ENCODE assay signal across 8 cellular contexts in the genomic region with DNA sequence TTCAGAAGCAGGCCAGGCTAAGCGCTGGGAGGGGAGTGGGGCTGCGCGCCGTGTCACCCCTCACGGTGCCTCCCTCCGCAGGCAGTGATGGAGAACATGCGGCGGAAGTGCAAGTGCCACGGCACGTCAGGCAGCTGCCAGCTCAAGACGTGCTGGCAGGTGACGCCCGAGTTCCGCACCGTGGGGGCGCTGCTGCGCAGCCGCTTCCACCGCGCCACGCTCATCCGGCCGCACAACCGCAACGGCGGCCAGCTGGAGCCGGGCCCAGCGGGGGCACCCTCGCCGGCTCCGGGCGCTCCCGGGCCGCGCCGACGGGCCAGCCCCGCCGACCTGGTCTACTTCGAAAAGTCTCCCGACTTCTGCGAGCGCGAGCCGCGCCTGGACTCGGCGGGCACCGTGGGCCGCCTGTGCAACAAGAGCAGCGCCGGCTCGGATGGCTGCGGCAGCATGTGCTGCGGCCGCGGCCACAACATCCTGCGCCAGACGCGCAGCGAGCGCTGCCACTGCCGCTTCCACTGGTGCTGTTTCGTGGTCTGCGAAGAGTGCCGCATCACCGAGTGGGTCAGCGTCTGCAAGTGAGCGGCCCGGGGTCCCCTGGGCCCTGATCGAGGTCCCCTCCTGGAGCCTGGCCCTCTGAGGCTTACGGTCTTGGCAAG. TPM values are rescaled to one million over a fixed set of nuclear protein-coding genes. Genes with fewer than 3 reads are reported as not detected.
DNase-seq lines count a peak whose midpoint lies in the region; ATAC-seq and TF ChIP-seq lines count a peak whose summit lies in the region.

No MANE protein-coding gene starts in this region.

- H3K27ac ChIP-seq in AG04450 (ENCODE audit: low read depth, low read length), result no peak overlapping the region

- peak overlapping the region; percentile 39 for H3K4me3 ChIP-seq in AG04450 (ENCODE audit: low read depth, low read length)
- H3K4me3 ChIP-seq in choroid plexus epithelial cell (ENCODE audit: low read depth, low read length), result peak overlapping the region; percentile 20

- peak; percentile 31 for TF ChIP-seq CTCF in AG04450 (IDR thresholded peaks at IDR 0.05; ENCODE audit: low read depth, low read length)
- peak; percentile 47 for TF ChIP-seq CTCF in choroid plexus epithelial cell (conservative IDR thresholded peaks at IDR 0.05; ENCODE audit: low read depth, low read length)

- CTCF ChIA-PET in AG04450 (lab: Charles Lee), result interaction anchor here (1.0 to 3.6 kb wide), 2 partner anchors 16 to 48 kb away, joined by 6 to 24 read pairs; no protein-coding TSS in a partner anchor

- peak; percentile 30 for ATAC-seq in HG03060 (IDR thresholded peaks at IDR 0.05; ENCODE audit: low read depth, unreplicated experiment)

- H3K9me3 ChIP-seq in AG04450 (ENCODE audit: control insufficient read depth, insufficient read depth, low read length), result peaks cover under 1% of the 10 kb centered on the region; the same call in 1 of the 2 replicates

- H3K27me3 ChIP-seq in AG04450 (ENCODE audit: control insufficient read depth, insufficient read depth, low read length), result peaks cover 86% of the 10 kb centered on the region

- DNase-seq in AG04450 (ENCODE audit: low read depth, low spot score) (no peak), NCI-H226 (peak; percentile 16), choroid plexus epithelial cell (ENCODE audit: low read depth) (peak; percentile 37), medulla oblongata (ENCODE audit: extremely low spot score) (peak; percentile 42)
- DNase-seq in activated CD4-positive, alpha-beta T cell treated with anti-CD3 and anti-CD28 coated beads for 24 hours (ENCODE audit: low read depth in 2 of 2), result peak; percentile 64 to 66
- peak; percentile 76 for DNase-seq in stimulated activated CD8-positive, alpha-beta memory T cell treated with anti-CD3 and anti-CD28 coated beads, Interleukin-12 subunit alpha, Interleukin-12 subunit beta, amount 100 ng/mL, for 1 hour (ENCODE audit: low read depth)

- POLR2A ChIA-PET in AG04450 (lab: Yijun Ruan, JAX), result no interaction called here

- peak; percentile 63 for TF ChIP-seq POLR2A in GM18526 (IDR thresholded peaks at IDR 0.05; ENCODE audit: extremely low read depth, insufficient read length)

RNA-seq across cellular contexts. Expression of a gene that starts 12.2 kb away (rescaled TPM):
- polyA plus RNA-seq in AG04450 (2011; rRNA removed), result not detected in 2 replicates
- polyA minus RNA-seq in AG04450 (2011; rRNA and poly(A)+ RNA removed), result not detected in 2 replicates

RNA-seq across cellular contexts. Expression of a gene that starts 33.2 kb away (rescaled TPM):
- polyA plus RNA-seq in AG04450 (2011; rRNA removed), result not detected in 2 replicates
- not detected in 2 replicates for polyA minus RNA-seq in AG04450 (2011; rRNA and poly(A)+ RNA removed)
